In the genomic region with DNA sequence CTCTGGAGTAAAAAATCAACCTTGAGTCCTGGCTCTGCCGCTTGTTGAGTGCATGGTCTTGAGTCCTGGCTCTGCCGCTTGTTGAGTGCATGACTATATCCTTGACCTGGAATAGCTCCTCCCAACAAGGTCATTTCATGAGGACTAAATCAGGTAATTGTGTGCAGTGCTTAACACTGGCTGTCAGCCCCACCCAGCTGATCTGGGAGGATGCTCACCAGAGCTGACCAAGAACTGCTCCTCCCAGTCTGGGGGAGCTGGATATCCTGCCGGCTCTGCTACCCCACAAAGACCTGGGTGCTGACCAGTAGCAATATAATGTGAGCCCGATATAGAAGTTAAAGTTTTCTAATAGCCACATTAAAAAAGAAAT, we compare ENCODE assay signal across 11 cellular contexts. TPM values are rescaled to one million over a fixed set of nuclear protein-coding genes. Genes with fewer than 3 reads are reported as not detected.
DNase-seq lines count a peak whose midpoint lies in the region; ATAC-seq and TF ChIP-seq lines count a peak whose summit lies in the region.
"Had no signal": no experiment of that assay in that cellular context is flagged by ENCODE, and none has a peak within 500 bp of the region (broad histone marks: within the 10 kb centered on the region; RNA-seq: fewer than 3 reads in every experiment).

No MANE protein-coding gene starts in this region.

- H3K36me3 ChIP-seq in left ventricle myocardium inferior (peaks cover 80% of the 10 kb centered on the region), stomach (peaks cover 38 to 100% (median 98%) of the 10 kb centered on the region in 4 donors)

- intact Hi-C loops in Right ventricle myocardium inferior (cut with DNase I) = no loop called here
- intact Hi-C loops in left ventricle myocardium inferior (cut with micrococcal nuclease) = no loop called here
- intact Hi-C loops in left colon (cut with DNase I, micrococcal nuclease) = no loop called here
- intact Hi-C loops in stomach (cut with DNase I; ENCODE audit: low total_unique reads) = no loop called here

- H3K4me3 ChIP-seq in left ventricle myocardium inferior (no peak overlapping the region), stomach (no peak overlapping the region)
- H3K4me3 ChIP-seq: BLaER1 treated with 17β-estradiol and CSF1 and Interleukin-3, amounts not matched to agents 10 nM and 100 nM; GM12878 had no signal

- no peak for ATAC-seq in Right ventricle myocardium inferior
- peak; percentile 58 for ATAC-seq in left colon
- no peak for ATAC-seq in HG03097 (IDR thresholded peaks at IDR 0.05; ENCODE audit: low FRiP score, unreplicated experiment)

- peaks cover 14% of the 10 kb centered on the region for H3K4me1 ChIP-seq in left ventricle myocardium inferior
- peaks cover 0 to 7% (median 6%) of the 10 kb centered on the region in 4 donors for H3K4me1 ChIP-seq in stomach

- H3K27me3 ChIP-seq in left ventricle myocardium inferior (ENCODE audit: low read depth) (no peaks in the 10 kb centered on the region), stomach (no peaks in the 10 kb centered on the region)
- H3K27me3 ChIP-seq: BLaER1 treated with 17β-estradiol and CSF1 and Interleukin-3, amounts not matched to agents 10 nM and 100 nM had no signal

- TF ChIP-seq POLR2A in stomach (IDR thresholded peaks at IDR 0.05) = no peak

- no peak for TF ChIP-seq EP300 in stomach (IDR thresholded peaks at IDR 0.05)

- peak; percentile 30 for DNase-seq in Right ventricle myocardium inferior (ENCODE audit: missing footprints)
- no peak for DNase-seq in left ventricle myocardium inferior
- DNase-seq in left colon = no peak
- DNase-seq in stomach = no peak
- DNase-seq in DMS 273 (lab: John Stamatoyannopoulos, UW; ENCODE audit: unreplicated experiment) = no peak
- DNase-seq in NCI-H69 (lab: John Stamatoyannopoulos, UW) = no peak
- DNase-seq: DMS 273 treated with DMSO at 0.1 percent for 48 hours had no signal

- H3K27ac ChIP-seq in left ventricle myocardium inferior (replicated peaks) (no peak overlapping the region), stomach (peak overlapping the region; percentile 33 to 76 (median 52))
- H3K27ac ChIP-seq: BLaER1 treated with 17β-estradiol and CSF1 and Interleukin-3, amounts not matched to agents 10 nM and 100 nM had no signal

- TF ChIP-seq CTCF in left ventricle myocardium inferior (IDR thresholded peaks at IDR 0.05; ENCODE audit: borderline replicate concordance) = no peak
- no peak for TF ChIP-seq CTCF in stomach (IDR thresholded peaks at IDR 0.05)

- 73 to 89% (median 86%) methylated on average over 4 of the region's 4 CpGs for WGBS in stomach, 5 donors

- H3K9me3 ChIP-seq in left ventricle myocardium inferior (replicated peaks) (no peaks in the 10 kb centered on the region), stomach (no peaks in the 10 kb centered on the region)

RNA-seq across cellular contexts. Expression of a gene that starts 20.7 kb away (rescaled TPM):
- total RNA-seq in Right ventricle myocardium inferior = 18.2 TPM
- total RNA-seq in left ventricle myocardium inferior = 15.2 TPM
- total RNA-seq in left colon = 100 to 1,000 TPM; 230 to 514 TPM
- 100 to 1,000 TPM in 1 of 5 donors, 10 to 100 TPM in 4; 59.8 to 123 (median 96.7) TPM for total RNA-seq in stomach
- 100 to 1,000 TPM in 2 of 3 donors, 10 to 100 TPM in 1; 54.0 to 341 (median 120) TPM for polyA plus RNA-seq in stomach
- total RNA-seq: G401 had no signal
